ENCODE assay signal across 2 cellular contexts in the genomic region with DNA sequence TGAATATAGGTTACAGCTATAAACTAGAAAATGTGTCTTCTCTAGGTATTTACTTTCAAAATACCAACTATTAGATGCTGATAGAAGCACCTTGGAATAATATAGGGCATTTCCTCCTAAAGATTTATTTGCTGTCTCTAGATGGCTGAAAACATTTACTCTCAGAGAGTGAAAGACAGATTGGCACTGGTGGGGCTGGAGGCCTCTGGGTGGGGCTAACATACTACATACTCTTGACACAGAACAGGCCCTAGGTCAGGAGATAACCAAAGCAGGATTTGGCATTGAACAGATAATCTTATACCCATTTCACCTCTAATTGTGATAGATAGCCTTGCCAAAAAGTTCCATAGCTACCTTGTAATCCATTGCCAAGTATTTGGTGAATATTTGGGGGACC.
TF ChIP-seq lines count a peak whose summit lies in the region.

No MANE protein-coding gene starts in this region.

TF ChIP-seq in SK-N-SH, 30 proteins besides CTCF, POLR2A, EP300 and RAD21 (continued from another document):
- TF ChIP-seq, protein P1, sequence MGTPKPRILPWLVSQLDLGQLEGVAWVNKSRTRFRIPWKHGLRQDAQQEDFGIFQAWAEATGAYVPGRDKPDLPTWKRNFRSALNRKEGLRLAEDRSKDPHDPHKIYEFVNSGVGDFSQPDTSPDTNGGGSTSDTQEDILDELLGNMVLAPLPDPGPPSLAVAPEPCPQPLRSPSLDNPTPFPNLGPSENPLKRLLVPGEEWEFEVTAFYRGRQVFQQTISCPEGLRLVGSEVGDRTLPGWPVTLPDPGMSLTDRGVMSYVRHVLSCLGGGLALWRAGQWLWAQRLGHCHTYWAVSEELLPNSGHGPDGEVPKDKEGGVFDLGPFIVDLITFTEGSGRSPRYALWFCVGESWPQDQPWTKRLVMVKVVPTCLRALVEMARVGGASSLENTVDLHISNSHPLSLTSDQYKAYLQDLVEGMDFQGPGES (IDR thresholded peaks at IDR 0.05; ENCODE audit: low read depth, low read length): no peak
- TF ChIP-seq GABPA (IDR thresholded peaks at IDR 0.05; ENCODE audit: low read depth): no peak
- no peak for TF ChIP-seq JUND (IDR thresholded peaks at IDR 0.05)
- no peak for TF ChIP-seq ELF1 (IDR thresholded peaks at IDR 0.05)

TF ChIP-seq in SK-N-SH treated with all-trans-retinoic acid at 6 μM for 48 hours, 23 proteins besides CTCF, POLR2A, EP300 and RAD21 (continued from another document):
- TF ChIP-seq, protein P2, sequence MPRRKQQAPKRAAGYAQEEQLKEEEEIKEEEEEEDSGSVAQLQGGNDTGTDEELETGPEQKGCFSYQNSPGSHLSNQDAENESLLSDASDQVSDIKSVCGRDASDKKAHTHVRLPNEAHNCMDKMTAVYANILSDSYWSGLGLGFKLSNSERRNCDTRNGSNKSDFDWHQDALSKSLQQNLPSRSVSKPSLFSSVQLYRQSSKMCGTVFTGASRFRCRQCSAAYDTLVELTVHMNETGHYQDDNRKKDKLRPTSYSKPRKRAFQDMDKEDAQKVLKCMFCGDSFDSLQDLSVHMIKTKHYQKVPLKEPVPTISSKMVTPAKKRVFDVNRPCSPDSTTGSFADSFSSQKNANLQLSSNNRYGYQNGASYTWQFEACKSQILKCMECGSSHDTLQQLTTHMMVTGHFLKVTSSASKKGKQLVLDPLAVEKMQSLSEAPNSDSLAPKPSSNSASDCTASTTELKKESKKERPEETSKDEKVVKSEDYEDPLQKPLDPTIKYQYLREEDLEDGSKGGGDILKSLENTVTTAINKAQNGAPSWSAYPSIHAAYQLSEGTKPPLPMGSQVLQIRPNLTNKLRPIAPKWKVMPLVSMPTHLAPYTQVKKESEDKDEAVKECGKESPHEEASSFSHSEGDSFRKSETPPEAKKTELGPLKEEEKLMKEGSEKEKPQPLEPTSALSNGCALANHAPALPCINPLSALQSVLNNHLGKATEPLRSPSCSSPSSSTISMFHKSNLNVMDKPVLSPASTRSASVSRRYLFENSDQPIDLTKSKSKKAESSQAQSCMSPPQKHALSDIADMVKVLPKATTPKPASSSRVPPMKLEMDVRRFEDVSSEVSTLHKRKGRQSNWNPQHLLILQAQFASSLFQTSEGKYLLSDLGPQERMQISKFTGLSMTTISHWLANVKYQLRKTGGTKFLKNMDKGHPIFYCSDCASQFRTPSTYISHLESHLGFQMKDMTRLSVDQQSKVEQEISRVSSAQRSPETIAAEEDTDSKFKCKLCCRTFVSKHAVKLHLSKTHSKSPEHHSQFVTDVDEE (CRISPR knock-in tag; IDR thresholded peaks at IDR 0.05): no peak
- TF ChIP-seq, protein P3, sequence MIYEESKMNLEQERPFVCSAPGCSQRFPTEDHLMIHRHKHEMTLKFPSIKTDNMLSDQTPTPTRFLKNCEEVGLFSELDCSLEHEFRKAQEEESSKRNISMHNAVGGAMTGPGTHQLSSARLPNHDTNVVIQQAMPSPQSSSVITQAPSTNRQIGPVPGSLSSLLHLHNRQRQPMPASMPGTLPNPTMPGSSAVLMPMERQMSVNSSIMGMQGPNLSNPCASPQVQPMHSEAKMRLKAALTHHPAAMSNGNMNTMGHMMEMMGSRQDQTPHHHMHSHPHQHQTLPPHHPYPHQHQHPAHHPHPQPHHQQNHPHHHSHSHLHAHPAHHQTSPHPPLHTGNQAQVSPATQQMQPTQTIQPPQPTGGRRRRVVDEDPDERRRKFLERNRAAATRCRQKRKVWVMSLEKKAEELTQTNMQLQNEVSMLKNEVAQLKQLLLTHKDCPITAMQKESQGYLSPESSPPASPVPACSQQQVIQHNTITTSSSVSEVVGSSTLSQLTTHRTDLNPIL (CRISPR knock-in tag; IDR thresholded peaks at IDR 0.05; ENCODE audit: low read depth): no peak
- TF ChIP-seq ZNF565 (CRISPR knock-in tag; conservative IDR thresholded peaks at IDR 0.05; ENCODE audit: low read depth): no peak
- TF ChIP-seq TOX (CRISPR knock-in tag; IDR thresholded peaks at IDR 0.05; ENCODE audit: borderline replicate concordance): no peak
